ENCODE assay signal across 1 cellular context in the genomic region with DNA sequence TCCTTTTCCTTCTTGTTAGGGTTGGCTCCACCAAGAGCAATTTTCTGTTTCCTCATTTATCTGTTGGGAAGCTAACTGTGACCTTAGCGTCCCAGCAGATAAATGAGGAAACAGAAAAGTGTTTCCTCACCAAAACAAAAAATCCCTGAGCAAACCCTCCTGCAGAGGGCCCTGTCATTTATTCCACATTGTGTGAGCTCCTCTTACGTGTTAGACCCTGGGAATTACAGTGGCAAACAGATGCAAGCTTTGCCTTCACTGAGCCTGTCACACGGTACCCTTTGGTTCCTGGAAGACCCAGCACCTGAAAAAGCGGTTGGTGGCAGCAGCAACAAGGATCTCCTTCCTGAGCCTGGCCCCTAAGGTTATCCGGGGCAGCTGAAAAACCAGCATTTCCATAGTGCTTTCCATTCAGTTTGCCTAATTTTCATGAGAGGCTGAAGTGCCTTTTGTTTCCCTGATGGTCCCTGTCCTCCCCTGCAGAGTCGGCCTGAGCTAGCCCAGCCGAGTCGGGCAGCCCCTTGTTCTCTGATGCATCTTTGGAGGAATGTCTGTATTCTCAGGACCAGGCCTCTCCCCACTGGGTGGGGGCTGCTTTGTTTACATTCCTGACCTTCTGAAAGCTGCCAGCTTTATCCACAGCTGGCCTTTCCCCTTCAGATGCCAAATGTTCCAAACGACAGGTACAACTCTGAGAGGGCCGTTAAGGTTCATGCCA.
TF ChIP-seq lines count a peak whose summit lies in the region.

No MANE protein-coding gene starts in this region.

TF ChIP-seq in A549, 52 proteins besides CTCF, POLR2A, EP300 and RAD21 (continued from another document):
- TF ChIP-seq RFX5 (IDR thresholded peaks at IDR 0.05) (no peak), CHD4 (IDR thresholded peaks at IDR 0.05; ENCODE audit: borderline replicate concordance) (no peak), FOSB (CRISPR knock-in tag; IDR thresholded peaks at IDR 0.05) (no peak), MAZ (IDR thresholded peaks at IDR 0.05; ENCODE audit: borderline replicate concordance, low read depth, low read length) (no peak), KDM5A (IDR thresholded peaks at IDR 0.05) (no peak), SREBF2 (IDR thresholded peaks at IDR 0.05) (no peak), RARB (CRISPR knock-in tag; IDR thresholded peaks at IDR 0.05) (no peak)
